8 cellular contexts compared by ENCODE assay signal in genomic region chr18:76467371-76468190, GRCh38. TPM values are rescaled to one million over a fixed set of nuclear protein-coding genes. Genes with fewer than 3 reads are reported as not detected.
A peak's percentile ranks its signal among the peaks of the same experiment; 100 is the strongest.
DNase-seq lines count a peak whose midpoint lies in the region; ATAC-seq and TF ChIP-seq lines count a peak whose summit lies in the region.

No MANE protein-coding gene starts in this region.

- peaks cover 3% of the 10 kb centered on the region; the same call in 1 of the 2 replicates for H3K36me3 Mint-ChIP-seq in WTC11

- H3K27me3 Mint-ChIP-seq in WTC11 (ENCODE audit: low read depth) = no peaks in the 10 kb centered on the region

- H3K27ac ChIP-seq in thymus (ENCODE audit: low read depth) = peak overlapping the region; percentile 25

- H3K9me3 Mint-ChIP-seq in WTC11 = 0 out of 2 replicates have a peak, but pooled peaks cover 4% of the 10 kb centered on the region

- CTCF ChIA-PET in WTC11 (lab: Charles Lee) = interaction anchor here (0.6 to 1.0 kb wide), 2 partner anchors 9 to 152 kb away, joined by 3 read pairs; no protein-coding TSS in a partner anchor

- DNase-seq in activated CD8-positive, alpha-beta memory T cell treated with anti-CD3 and anti-CD28 coated beads for 24 hours = peak; percentile 69
- no peak for DNase-seq in activated CD8-positive, alpha-beta memory T cell treated with anti-CD3 and anti-CD28 coated beads, Interleukin-2, amount 50 U/mL, for 4 hours
- DNase-seq in WTC11 (ENCODE audit: low spot score) (no peak), hepatic stellate cell (ENCODE audit: low spot score) (peak; percentile 90), mucosa of gallbladder (ENCODE audit: low spot score) (no peak)
- DNase-seq in stimulated activated CD4-positive, alpha-beta T cell treated with anti-CD3 and anti-CD28 coated beads, Interleukin-2, amount 100 ng/mL, for 24 hours = no peak

- no peaks in the 10 kb centered on the region for H3K9me3 ChIP-seq in thymus (ENCODE audit: control insufficient read depth)

- WGBS in thymus = 38% methylated on average over 19 of the region's 19 CpGs

- H3K4me1 Mint-ChIP-seq in WTC11 = peaks cover 17% of the 10 kb centered on the region

- no peak overlapping the region for H3K4me3 ChIP-seq in thymus (ENCODE audit: low read length)

- no peaks in the 10 kb centered on the region for H3K27me3 ChIP-seq in thymus (ENCODE audit: control insufficient read depth, insufficient read depth)

- TF ChIP-seq CTCF in WTC11 (IDR thresholded peaks at IDR 0.05) = no peak

- POLR2A ChIA-PET in WTC11 (lab: Charles Lee) = no interaction called here

- H3K27ac Mint-ChIP-seq in WTC11 = no peak overlapping the region; the same call in 1 of the 2 replicates

- peaks cover 5% of the 10 kb centered on the region for H3K4me1 ChIP-seq in thymus (ENCODE audit: control insufficient read depth, insufficient read depth, low read length)

- H3K4me3 Mint-ChIP-seq in WTC11 = no peak overlapping the region

- ATAC-seq in WTC11 = 0 out of 2 replicates have a peak, but pooled peaks have one; percentile 43
- ATAC-seq in HG03025 (IDR thresholded peaks at IDR 0.05; ENCODE audit: low FRiP score, unreplicated experiment) = no peak

- H3K36me3 ChIP-seq in thymus (ENCODE audit: control insufficient read depth, insufficient read depth) = no peaks in the 10 kb centered on the region

TF ChIP-seq in WTC11, 78 proteins besides CTCF, POLR2A, EP300 and RAD21:
- TF ChIP-seq ESRRA (CRISPR knock-in tag; IDR thresholded peaks at IDR 0.05; ENCODE audit: borderline replicate concordance) (no peak), ZNF396 (CRISPR knock-in tag; IDR thresholded peaks at IDR 0.05; ENCODE audit: borderline replicate concordance) (no peak), USF2 (CRISPR knock-in tag; IDR thresholded peaks at IDR 0.05) (no peak), FOXJ3 (CRISPR knock-in tag; IDR thresholded peaks at IDR 0.05; ENCODE audit: borderline replicate concordance) (no peak), E2F1 (CRISPR knock-in tag; IDR thresholded peaks at IDR 0.05) (no peak), NR3C1 (CRISPR knock-in tag; conservative IDR thresholded peaks at IDR 0.05; ENCODE audit: low read depth) (no peak), ARID4B (CRISPR knock-in tag; IDR thresholded peaks at IDR 0.05; ENCODE audit: borderline replicate concordance) (no peak), OVOL2 (CRISPR knock-in tag; IDR thresholded peaks at IDR 0.05; ENCODE audit: borderline replicate concordance) (no peak), ZNF121 (CRISPR knock-in tag; IDR thresholded peaks at IDR 0.05) (no peak), CREM (CRISPR knock-in tag; IDR thresholded peaks at IDR 0.05) (no peak), EMX1 (CRISPR knock-in tag; IDR thresholded peaks at IDR 0.05) (no peak)

RNA-seq across cellular contexts. Expression of gene ZNF516, which starts 27.5 kb away (rescaled TPM):
- total RNA-seq in WTC11 (2021) (47.3 to 58.6 TPM (median 50.1 TPM) in 3 replicates), mucosa of gallbladder (48.5 TPM)
- polyA plus RNA-seq in thymus = 8.9 TPM

Comparison
In these comparisons a context has a peak if more than half of its experiments do, and no peak if none do; other contexts are left out.
1. DNase-seq: peak in activated CD8-positive, alpha-beta memory T cell treated with anti-CD3 and anti-CD28 coated beads for 24 hours (single experiment) and hepatic stellate cell (single experiment); none in activated CD8-positive, alpha-beta memory T cell treated with anti-CD3 and anti-CD28 coated beads, Interleukin-2, amount 50 U/mL, for 4 hours (single experiment), WTC11 (single experiment), mucosa of gallbladder (single experiment) and stimulated activated CD4-positive, alpha-beta T cell treated with anti-CD3 and anti-CD28 coated beads, Interleukin-2, amount 100 ng/mL, for 24 hours (0 of 2).